9 cellular contexts compared by ENCODE assay signal in the genomic region with DNA sequence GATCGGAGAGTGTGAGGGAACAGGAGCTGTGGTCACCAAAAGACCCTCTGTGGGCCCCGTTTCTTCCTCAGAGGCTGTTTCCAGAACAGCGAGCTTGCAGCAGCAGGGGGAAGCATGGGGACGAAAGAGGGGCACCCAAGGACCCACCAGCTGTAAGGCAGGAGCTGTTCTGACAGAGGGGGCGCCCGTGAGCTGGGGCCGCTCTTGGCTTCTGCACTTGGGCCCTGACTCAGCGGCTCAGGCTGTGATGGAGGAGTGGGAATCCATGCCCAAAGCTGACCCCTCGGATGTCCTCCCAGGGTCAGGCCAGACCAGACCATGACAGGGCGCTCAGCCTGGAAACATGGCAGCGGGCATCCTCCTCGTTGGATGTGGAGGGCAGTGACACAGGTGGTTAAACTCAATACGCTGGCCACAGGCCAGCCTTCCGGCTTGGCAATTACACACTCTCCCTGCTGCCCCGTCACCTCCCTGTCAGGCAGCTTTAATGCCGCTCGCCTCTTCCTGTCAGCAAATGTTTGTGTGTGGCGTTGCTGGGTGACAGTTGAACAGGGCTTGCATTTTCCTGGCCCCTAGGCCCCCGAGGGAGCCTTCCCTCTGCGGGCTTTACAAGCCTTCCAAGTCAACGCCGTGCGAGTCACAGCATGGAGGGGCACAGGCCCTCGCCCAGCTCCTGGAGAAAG.
DNase-seq lines count a peak whose midpoint lies in the region; ATAC-seq and TF ChIP-seq lines count a peak whose summit lies in the region.
"Had no signal": no experiment of that assay in that cellular context is flagged by ENCODE, and none has a peak within 500 bp of the region (broad histone marks: within the 10 kb centered on the region; RNA-seq: fewer than 3 reads in every experiment).

No MANE protein-coding gene starts in this region.

- H3K36me3 ChIP-seq in vagina, result no peaks in the 10 kb centered on the region

- H3K4me3 ChIP-seq in vagina, result no peak overlapping the region

- peaks cover 10% of the 10 kb centered on the region for H3K4me1 ChIP-seq in vagina

- TF ChIP-seq CTCF in GM10266 (IDR thresholded peaks at IDR 0.05; ENCODE audit: control insufficient read depth, insufficient read depth, low read depth, missing control alignments) (peak; percentile 13), nephron progenitor cell (IDR thresholded peaks at IDR 0.05) (peak; percentile 34), vagina (IDR thresholded peaks at IDR 0.05) (no peak)

- peaks cover 49% of the 10 kb centered on the region for H3K4me1 Mint-ChIP-seq in nephron progenitor cell
- H3K4me1 Mint-ChIP-seq in activated T-helper 17 cell treated with anti-CD3 and anti-CD28 coated beads, Interleukin-2, amount 50 U/mL, for 72 hours, result no peaks in the 10 kb centered on the region
- H3K4me1 Mint-ChIP-seq: central memory CD8-positive, alpha-beta T cell had no signal

- H3K36me3 Mint-ChIP-seq in nephron progenitor cell (ENCODE audit: low read depth), result no peaks in the 10 kb centered on the region
- H3K36me3 Mint-ChIP-seq in activated T-helper 17 cell treated with anti-CD3 and anti-CD28 coated beads, Interleukin-2, amount 50 U/mL, for 72 hours (ENCODE audit: low read depth), result no peaks in the 10 kb centered on the region

- H3K27ac Mint-ChIP-seq in nephron progenitor cell, result peak overlapping the region; percentile 93
- H3K27ac Mint-ChIP-seq in activated T-helper 17 cell treated with anti-CD3 and anti-CD28 coated beads, Interleukin-2, amount 50 U/mL, for 72 hours, result no peak overlapping the region

- TF ChIP-seq POLR2A in vagina (IDR thresholded peaks at IDR 0.05), result no peak

- no peak for ATAC-seq in activated T-helper 17 cell treated with anti-CD3 and anti-CD28 coated beads, Interleukin-2, amount 50 U/mL, for 72 hours (replicated peaks)

- no peaks in the 10 kb centered on the region for H3K27me3 ChIP-seq in vagina

- no peak overlapping the region for H3K4me3 Mint-ChIP-seq in nephron progenitor cell
- H3K4me3 Mint-ChIP-seq in activated T-helper 17 cell treated with anti-CD3 and anti-CD28 coated beads, Interleukin-2, amount 50 U/mL, for 72 hours, result no peak overlapping the region
- H3K4me3 Mint-ChIP-seq: central memory CD8-positive, alpha-beta T cell had no signal

- peaks cover 28% of the 10 kb centered on the region for H3K27me3 Mint-ChIP-seq in nephron progenitor cell (ENCODE audit: low read depth, poor library complexity)
- no peaks in the 10 kb centered on the region for H3K27me3 Mint-ChIP-seq in activated T-helper 17 cell treated with anti-CD3 and anti-CD28 coated beads, Interleukin-2, amount 50 U/mL, for 72 hours

- no peak for DNase-seq in GM10266 (ENCODE audit: extremely low spot score)
- peak; percentile 92 for DNase-seq in NCI-H748 (lab: John Stamatoyannopoulos, UW; ENCODE audit: unreplicated experiment)
- DNase-seq in ecto neural progenitor cell (ENCODE audit: low spot score), result peak; percentile 76
- peak; percentile 52 for DNase-seq in nephron progenitor cell
- no peak for DNase-seq in cerebellar cortex (ENCODE audit: low spot score)
- DNase-seq in AG08396 (ENCODE audit: low spot score), result no peak
- DNase-seq in vagina (ENCODE audit: extremely low spot score in 2 of 2), result no peak

- no peak overlapping the region for H3K27ac ChIP-seq in vagina

- intact Hi-C loops in vagina (cut with DNase I), result no loop called here

- peaks cover 8% of the 10 kb centered on the region for H3K9me3 Mint-ChIP-seq in nephron progenitor cell
- H3K9me3 Mint-ChIP-seq in activated T-helper 17 cell treated with anti-CD3 and anti-CD28 coated beads, Interleukin-2, amount 50 U/mL, for 72 hours, result no peaks in the 10 kb centered on the region
- H3K9me3 Mint-ChIP-seq: central memory CD8-positive, alpha-beta T cell had no signal

- no peaks in the 10 kb centered on the region for H3K9me3 ChIP-seq in vagina

Comparison
In these comparisons a context has a peak if more than half of its experiments do, and no peak if none do; other contexts are left out.
1. DNase-seq: peak in NCI-H748 (single experiment), ecto neural progenitor cell (single experiment) and nephron progenitor cell (single experiment); none in GM10266 (single experiment), cerebellar cortex (single experiment), AG08396 (single experiment) and vagina (0 of 2).
2. CTCF ChIP-seq: peak in GM10266 (single experiment) and nephron progenitor cell (single experiment); none in vagina (0 of 3).